In genomic region chr12:118536306-118536900, GRCh38 we compare ENCODE assay signal across 24 cellular contexts.
DNase-seq lines count a peak whose midpoint lies in the region; ATAC-seq and TF ChIP-seq lines count a peak whose summit lies in the region.
"Had no signal": no experiment of that assay in that cellular context is flagged by ENCODE, and none has a peak within 500 bp of the region (broad histone marks: within the 10 kb centered on the region; RNA-seq: fewer than 3 reads in every experiment).

No MANE protein-coding gene starts in this region.

- H3K4me3 ChIP-seq in psoas muscle = no peak overlapping the region
- H3K4me3 ChIP-seq in SK-N-SH (ENCODE audit: low read depth in 2 of 2, low read length in 1 of 2) = no peak overlapping the region
- H3K4me3 ChIP-seq: cardiac muscle cell, hepatocyte, SJCRH30 had no signal

- no peak overlapping the region for H3K4me2 ChIP-seq in SK-N-SH
- H3K4me2 ChIP-seq: hepatocyte had no signal

- peak overlapping the region; percentile 76 for H3K4me3 Mint-ChIP-seq in glutamatergic neuron (ENCODE audit: unreplicated experiment)
- H3K4me3 Mint-ChIP-seq in natural killer cell treated with Interleukin-12 subunit alpha and Interleukin-12 subunit beta and Interleukin-15 and Interleukin-18, amount 100 ng/mL, for 72 hours = no peak overlapping the region
- H3K4me3 Mint-ChIP-seq: activated CD8-positive, alpha-beta memory T cell treated with anti-CD3 and anti-CD28 coated beads, Interleukin-2, amount 10 ng/mL, durations not matched to agents 7 days and 5 days; CD14-positive monocyte; memory B cell; nephron; stimulated activated memory B cell treated with anti-CD40 and anti-IgM and Interleukin-4, amounts not matched to agents 10 μg/mL and 1 μg/mL and 100 μg/mL, for 72 hours; T-helper 2 cell treated with Interferon-gamma antibody and Interleukin-4, amounts not matched to agents 5 μg/mL and 100 μg/mL, for 36 hours; type B pancreatic cell had no signal

- POLR2A ChIA-PET in SK-N-SH (lab: Yijun Ruan, JAX) = no interaction called here

- no peaks in the 10 kb centered on the region for H3K36me3 ChIP-seq in psoas muscle (ENCODE audit: insufficient read depth in 1 of 2, low read depth in 1 of 2)
- no peaks in the 10 kb centered on the region for H3K36me3 ChIP-seq in SK-N-SH (replicated peaks in 1 of 2; ENCODE audit: control insufficient read depth in 1 of 2, insufficient read depth in 2 of 2, low read length in 1 of 2)
- H3K36me3 ChIP-seq: cardiac muscle cell, SJCRH30 had no signal

- peak; percentile 17 for DNase-seq in EH (ENCODE audit: low read depth)
- DNase-seq in NCI-H2107 (lab: John Stamatoyannopoulos, UW) = peak; percentile 2
- DNase-seq in glutamatergic neuron = peak; percentile 49
- DNase-seq in psoas muscle = no peak
- DNase-seq in SW480 (ENCODE audit: low spot score) = no peak
- DNase-seq in natural killer cell treated with Interleukin-12 subunit alpha and Interleukin-12 subunit beta and Interleukin-15 and Interleukin-18, amount 100 ng/mL, for 72 hours (ENCODE audit: low spot score) = no peak
- no peak for DNase-seq in SK-N-SH
- DNase-seq: activated CD8-positive, alpha-beta memory T cell treated with anti-CD3 and anti-CD28 coated beads, Interleukin-2, amount 10 ng/mL, durations not matched to agents 7 days and 5 days; effector CD8-positive, alpha-beta T cell; NCI-H1694 treated with DMSO at 0.1 percent for 48 hours; NCI-H524 treated with DMSO at 0.1 percent for 48 hours; PC-3; SJCRH30; stimulated activated CD4-positive, alpha-beta T cell treated with anti-CD3 and anti-CD28 coated beads, Interleukin-15, amount 100 ng/mL, for 24 hours had no signal

- no peak for TF ChIP-seq EP300 in SK-N-SH (IDR thresholded peaks at IDR 0.05; ENCODE audit: borderline replicate concordance in 1 of 2, low read depth in 1 of 2, low read length in 1 of 2)

- intact Hi-C loops in psoas muscle (cut with DNase I) = no loop called here

- no peaks in the 10 kb centered on the region for H3F3A ChIP-seq in SK-N-SH (replicated peaks; ENCODE audit: insufficient read depth)

- peaks cover 4% of the 10 kb centered on the region for H3K9me3 Mint-ChIP-seq in glutamatergic neuron (ENCODE audit: unreplicated experiment)
- H3K9me3 Mint-ChIP-seq in natural killer cell treated with Interleukin-12 subunit alpha and Interleukin-12 subunit beta and Interleukin-15 and Interleukin-18, amount 100 ng/mL, for 72 hours = no peaks in the 10 kb centered on the region
- H3K9me3 Mint-ChIP-seq: memory B cell; nephron; stimulated activated memory B cell treated with anti-CD40 and anti-IgM and Interleukin-4, amounts not matched to agents 10 μg/mL and 1 μg/mL and 100 μg/mL, for 72 hours; T-helper 2 cell treated with Interferon-gamma antibody and Interleukin-4, amounts not matched to agents 5 μg/mL and 100 μg/mL, for 36 hours; type B pancreatic cell had no signal

- H3K9me3 ChIP-seq in psoas muscle (no peaks in the 10 kb centered on the region), SK-N-SH (no peaks in the 10 kb centered on the region)
- H3K9me3 ChIP-seq: SJCRH30 had no signal

- TF ChIP-seq CTCF in glutamatergic neuron (IDR thresholded peaks at IDR 0.05; ENCODE audit: partially characterized antibody, unreplicated experiment) = no peak
- no peak for TF ChIP-seq CTCF in psoas muscle (IDR thresholded peaks at IDR 0.05)
- no peak for TF ChIP-seq CTCF in SK-N-SH (IDR thresholded peaks at IDR 0.05)

- no peak overlapping the region for H3K9ac ChIP-seq in SK-N-SH

- peaks cover 16% of the 10 kb centered on the region for H3K4me1 Mint-ChIP-seq in glutamatergic neuron (ENCODE audit: low read depth, unreplicated experiment)
- H3K4me1 Mint-ChIP-seq in natural killer cell treated with Interleukin-12 subunit alpha and Interleukin-12 subunit beta and Interleukin-15 and Interleukin-18, amount 100 ng/mL, for 72 hours (ENCODE audit: low read depth in 2 of 2) = no peaks in the 10 kb centered on the region
- H3K4me1 Mint-ChIP-seq: activated CD8-positive, alpha-beta memory T cell treated with anti-CD3 and anti-CD28 coated beads, Interleukin-2, amount 10 ng/mL, durations not matched to agents 7 days and 5 days; CD14-positive monocyte; memory B cell; stimulated activated memory B cell treated with anti-CD40 and anti-IgM and Interleukin-4, amounts not matched to agents 10 μg/mL and 1 μg/mL and 100 μg/mL, for 72 hours had no signal

- peak overlapping the region; percentile 87 for H3K27ac Mint-ChIP-seq in glutamatergic neuron (ENCODE audit: unreplicated experiment)
- H3K27ac Mint-ChIP-seq in natural killer cell treated with Interleukin-12 subunit alpha and Interleukin-12 subunit beta and Interleukin-15 and Interleukin-18, amount 100 ng/mL, for 72 hours = no peak overlapping the region
- H3K27ac Mint-ChIP-seq: activated CD8-positive, alpha-beta memory T cell treated with anti-CD3 and anti-CD28 coated beads, Interleukin-2, amount 10 ng/mL, durations not matched to agents 7 days and 5 days; CD14-positive monocyte; memory B cell; stimulated activated memory B cell treated with anti-CD40 and anti-IgM and Interleukin-4, amounts not matched to agents 10 μg/mL and 1 μg/mL and 100 μg/mL, for 72 hours; T-helper 2 cell treated with Interferon-gamma antibody and Interleukin-4, amounts not matched to agents 5 μg/mL and 100 μg/mL, for 36 hours; type B pancreatic cell had no signal

- H3K27me3 Mint-ChIP-seq in glutamatergic neuron (ENCODE audit: unreplicated experiment) = peaks cover 8% of the 10 kb centered on the region
- peaks cover 12 to 16% of the 10 kb centered on the region in 2 donors for H3K27me3 Mint-ChIP-seq in natural killer cell treated with Interleukin-12 subunit alpha and Interleukin-12 subunit beta and Interleukin-15 and Interleukin-18, amount 100 ng/mL, for 72 hours
- H3K27me3 Mint-ChIP-seq: activated CD8-positive, alpha-beta memory T cell treated with anti-CD3 and anti-CD28 coated beads, Interleukin-2, amount 10 ng/mL, durations not matched to agents 7 days and 5 days; type B pancreatic cell had no signal

- H3K4me1 ChIP-seq in psoas muscle = peaks cover 30% of the 10 kb centered on the region
- no peaks in the 10 kb centered on the region for H3K4me1 ChIP-seq in SK-N-SH (ENCODE audit: control insufficient read depth in 1 of 2, insufficient read depth in 2 of 2, low read depth in 1 of 2, low read length in 1 of 2)
- H3K4me1 ChIP-seq: SJCRH30 had no signal

- no peaks in the 10 kb centered on the region for H3K36me3 Mint-ChIP-seq in glutamatergic neuron (ENCODE audit: unreplicated experiment)
- no peaks in the 10 kb centered on the region for H3K36me3 Mint-ChIP-seq in natural killer cell treated with Interleukin-12 subunit alpha and Interleukin-12 subunit beta and Interleukin-15 and Interleukin-18, amount 100 ng/mL, for 72 hours
- H3K36me3 Mint-ChIP-seq: activated CD8-positive, alpha-beta memory T cell treated with anti-CD3 and anti-CD28 coated beads, Interleukin-2, amount 10 ng/mL, durations not matched to agents 7 days and 5 days; CD14-positive monocyte; memory B cell; stimulated activated memory B cell treated with anti-CD40 and anti-IgM and Interleukin-4, amounts not matched to agents 10 μg/mL and 1 μg/mL and 100 μg/mL, for 72 hours; type B pancreatic cell had no signal

- peak overlapping the region; percentile 92 for H3K27ac ChIP-seq in psoas muscle
- no peak overlapping the region for H3K27ac ChIP-seq in SK-N-SH (ENCODE audit: low read depth in 2 of 2, low read length in 1 of 2)
- H3K27ac ChIP-seq: hepatocyte, SJCRH30 had no signal

- TF ChIP-seq RAD21 in SK-N-SH (IDR thresholded peaks at IDR 0.05; ENCODE audit: low read length) = no peak

- H3K27me3 ChIP-seq in psoas muscle (ENCODE audit: insufficient read depth in 3 of 3, low read length in 2 of 3) (no peaks in the 10 kb centered on the region), SK-N-SH (ENCODE audit: insufficient read depth) (no peaks in the 10 kb centered on the region)
- H3K27me3 ChIP-seq: cardiac muscle cell, hepatocyte, SJCRH30 had no signal

- ATAC-seq in psoas muscle (peak in 2 of 4 donors; percentile 19 to 50), HG02642 (IDR thresholded peaks at IDR 0.05; ENCODE audit: poor library complexity, unreplicated experiment) (no peak)
- no peak for ATAC-seq in natural killer cell treated with Interleukin-12 subunit alpha and Interleukin-12 subunit beta and Interleukin-15 and Interleukin-18, amount 100 ng/mL, for 72 hours
- ATAC-seq: activated CD8-positive, alpha-beta memory T cell treated with anti-CD3 and anti-CD28 coated beads, Interleukin-2, amount 10 ng/mL, durations not matched to agents 7 days and 5 days; HepG2; PC-3; stimulated activated memory B cell treated with anti-CD40 and anti-IgM and Interleukin-4, amounts not matched to agents 10 μg/mL and 1 μg/mL and 100 μg/mL, for 72 hours had no signal

- CTCF ChIA-PET in SK-N-SH (lab: Yijun Ruan, JAX) = no interaction called here

- H3K79me2 ChIP-seq in SK-N-SH (ENCODE audit: insufficient read depth) = no peaks in the 10 kb centered on the region
- H3K79me2 ChIP-seq: hepatocyte had no signal

- no peaks in the 10 kb centered on the region for H3K9me2 ChIP-seq in SK-N-SH

- 47 to 70% (median 54%) methylated on average over 8 of the region's 8 CpGs for WGBS in psoas muscle, 3 donors
- 8% methylated on average over 7 of the region's 8 CpGs for WGBS in SK-N-SH (ENCODE audit: low lambda C conversion rate)

- no peaks in the 10 kb centered on the region for H4K20me1 ChIP-seq in SK-N-SH (ENCODE audit: insufficient read depth)

- no peak overlapping the region for H2AFZ ChIP-seq in SK-N-SH (ENCODE audit: low read depth)
- H2AFZ ChIP-seq: hepatocyte had no signal

TF ChIP-seq in SK-N-SH, 30 proteins besides CTCF, POLR2A, EP300 and RAD21 (continues in another document):
- TF ChIP-seq TEAD4 (IDR thresholded peaks at IDR 0.05; ENCODE audit: borderline replicate concordance, insufficient read depth) = no peak
- no peak for TF ChIP-seq RCOR1 (IDR thresholded peaks at IDR 0.05; ENCODE audit: low read length)
- TF ChIP-seq JUND (IDR thresholded peaks at IDR 0.05) = no peak
- no peak for TF ChIP-seq MAX (IDR thresholded peaks at IDR 0.05; ENCODE audit: low read depth)
- TF ChIP-seq GABPA (IDR thresholded peaks at IDR 0.05; ENCODE audit: low read depth) = no peak
- TF ChIP-seq TAF1 (IDR thresholded peaks at IDR 0.05; ENCODE audit: borderline replicate concordance, low read depth, low read length) = no peak
- no peak for TF ChIP-seq CHD2 (IDR thresholded peaks at IDR 0.05; ENCODE audit: low read length, partially characterized antibody)
- TF ChIP-seq RFX5 (IDR thresholded peaks at IDR 0.05; ENCODE audit: low read length) = no peak
- TF ChIP-seq NFIC (IDR thresholded peaks at IDR 0.05; ENCODE audit: borderline replicate concordance) = no peak

Comparison
In these comparisons a context has a peak if more than half of its experiments do, and no peak if none do; other contexts are left out.
1. DNase-seq: peak in EH (single experiment), NCI-H2107 (single experiment) and glutamatergic neuron (single experiment); none in psoas muscle (0 of 2), SW480 (single experiment), natural killer cell treated with Interleukin-12 subunit alpha and Interleukin-12 subunit beta and Interleukin-15 and Interleukin-18, amount 100 ng/mL, for 72 hours (single experiment) and SK-N-SH (single experiment).